In genomic region chr19:50058425-50058824, GRCh38 we compare ENCODE assay signal across 29 cellular contexts.
"Had no signal": no experiment of that assay in that cellular context is flagged by ENCODE, and none has a peak within 500 bp of the region (broad histone marks: within the 10 kb centered on the region; RNA-seq: fewer than 3 reads in every experiment).

No MANE protein-coding gene starts in this region.

- H3K27me3 ChIP-seq: adrenal gland, body of pancreas, cardiac muscle cell, dorsolateral prefrontal cortex, foreskin keratinocyte, gastrocnemius medialis, heart right ventricle had no signal

- DNase-seq: activated B cell treated with CpG ODN at 0.5 μM for 24 hours; activated CD4-positive, alpha-beta T cell treated with anti-CD3 and anti-CD28 coated beads for 48 hours; activated CD4-positive, alpha-beta T cell treated with anti-CD3 and anti-CD28 coated beads, Interleukin-2, amount 50 U/mL, for 1 hour; activated CD4-positive, alpha-beta T cell treated with anti-CD3 and anti-CD28 coated beads, Interleukin-2, amount 50 U/mL, for 48 hours; activated CD8-positive, alpha-beta memory T cell treated with anti-CD3 and anti-CD28 coated beads for 24 hours; activated CD8-positive, alpha-beta T cell treated with anti-CD3 and anti-CD28 coated beads for 36 hours; activated effector memory CD4-positive, alpha-beta T cell treated with Interleukin-2 at 50 U/mL for 16 hours; activated gamma-delta T cell treated with Interleukin-2 at 50 U/mL for 16 hours; activated naive CD4-positive, alpha-beta T cell treated with anti-CD3 and anti-CD28 coated beads, Interleukin-2, amount 50 U/mL, for 16 hours; activated naive CD4-positive, alpha-beta T cell treated with Interleukin-2 at 50 U/mL for 16 hours; activated T-cell treated with anti-CD3 and anti-CD28 coated beads, Interleukin-2, amount 50 U/mL, for 4 hours; adrenal gland; amygdala; aorta; body of pancreas; dorsolateral prefrontal cortex; effector memory CD4-positive, alpha-beta T cell; endodermal cell; foreskin keratinocyte; gastrocnemius medialis; heart right ventricle; T-cell; T1000; WERI-Rb-1 had no signal

- H3K27ac ChIP-seq: adrenal gland, body of pancreas, cardiac muscle cell, coronary artery, dorsolateral prefrontal cortex, foreskin keratinocyte, gastrocnemius medialis, heart right ventricle, WERI-Rb-1 had no signal

- H3K4me1 ChIP-seq: adrenal gland, body of pancreas, foreskin keratinocyte, gastrocnemius medialis, heart right ventricle had no signal

- H3K4me3 ChIP-seq: adrenal gland, body of pancreas, cardiac muscle cell, coronary artery, dorsolateral prefrontal cortex, gastrocnemius medialis, heart right ventricle had no signal

- H3K36me3 ChIP-seq: adrenal gland, cardiac muscle cell, gastrocnemius medialis, heart right ventricle, WERI-Rb-1 had no signal

- ATAC-seq: activated CD4-positive, CD25-positive, alpha-beta regulatory T cell treated with anti-CD3 and anti-CD28 coated beads, Interleukin-2, amount 50 U/mL, for 24 hours; activated CD8-positive, alpha-beta T cell treated with anti-CD3 and anti-CD28 coated beads for 36 hours; activated T-cell treated with anti-CD3 and anti-CD28 coated beads, Interleukin-2, amount 50 U/mL, for 4 hours; activated T-helper 17 cell treated with anti-CD3 and anti-CD28 coated beads, Interleukin-2, amount 50 U/mL, for 72 hours; body of pancreas; esophagus mucosa; foreskin keratinocyte; gastrocnemius medialis; heart right ventricle; T-cell had no signal
